Comparison of ENCODE assay signal across 12 cellular contexts in genomic region chrX:66633541-66633940, GRCh38. TPM values are rescaled to one million over a fixed set of nuclear protein-coding genes. Genes with fewer than 3 reads are reported as not detected.
DNase-seq lines count a peak whose midpoint lies in the region; ATAC-seq and TF ChIP-seq lines count a peak whose summit lies in the region.
"Had no signal": no experiment of that assay in that cellular context is flagged by ENCODE, and none has a peak within 500 bp of the region (broad histone marks: within the 10 kb centered on the region; RNA-seq: fewer than 3 reads in every experiment).

No MANE protein-coding gene starts in this region.

- H4K20me1 ChIP-seq in SK-N-SH (ENCODE audit: insufficient read depth) (peaks cover 65% of the 10 kb centered on the region), fibroblast of lung (ENCODE audit: control insufficient read depth, extremely low read depth, insufficient read depth, low read length) (no peaks in the 10 kb centered on the region)

- peaks cover 36% of the 10 kb centered on the region for H3F3A ChIP-seq in SK-N-SH (replicated peaks; ENCODE audit: insufficient read depth)

- H3K27me3 ChIP-seq in SK-N-SH (ENCODE audit: insufficient read depth) (no peaks in the 10 kb centered on the region), fibroblast of lung (ENCODE audit: control insufficient read depth, insufficient read depth, low read length) (no peaks in the 10 kb centered on the region), skeletal muscle satellite cell (ENCODE audit: control insufficient read depth, insufficient read depth, low read length) (no peaks in the 10 kb centered on the region)
- H3K27me3 ChIP-seq: pancreas had no signal

- CTCF ChIA-PET in SK-N-SH (lab: Yijun Ruan, JAX), result no interaction called here
- CTCF ChIA-PET in HEK293T (lab: Yijun Ruan, JAX), result no interaction called here

- H3K4me2 ChIP-seq in SK-N-SH (peak overlapping the region; percentile 77), fibroblast of lung (ENCODE audit: extremely low read depth, insufficient read depth, low read length) (peak overlapping the region; percentile 35), skeletal muscle satellite cell (ENCODE audit: low read length) (peak overlapping the region; percentile 80)

- H2AFZ ChIP-seq in SK-N-SH (ENCODE audit: low read depth), result no peak overlapping the region
- no peak overlapping the region for H2AFZ ChIP-seq in fibroblast of lung (ENCODE audit: low read length)

- 19% methylated on average over 3 of the region's 3 CpGs for WGBS in SK-N-SH (ENCODE audit: low lambda C conversion rate)

- peaks cover 0 to 12% of the 10 kb centered on the region in 2 experiments; a peak in 2 of 4 replicates for H3K4me1 ChIP-seq in SK-N-SH (ENCODE audit: control insufficient read depth in 1 of 2, insufficient read depth in 2 of 2, low read depth in 1 of 2, low read length in 1 of 2)
- H3K4me1 ChIP-seq in fibroblast of lung (ENCODE audit: control insufficient read depth, extremely low read depth, insufficient read depth, low read length), result no peaks in the 10 kb centered on the region
- peaks cover 38% of the 10 kb centered on the region for H3K4me1 ChIP-seq in skeletal muscle satellite cell (ENCODE audit: control insufficient read depth, insufficient read depth, low read length)
- H3K4me1 ChIP-seq: pancreas had no signal

- POLR2A ChIA-PET in SK-N-SH (lab: Yijun Ruan, JAX), result no interaction called here
- POLR2A ChIA-PET in HEK293T (lab: Yijun Ruan, JAX), result no interaction called here

- H3K4me3 ChIP-seq in SK-N-SH (ENCODE audit: low read depth in 2 of 2, low read length in 1 of 2) (0 out of 4 replicates have a peak overlapping the region, but pooled peaks of 1 of the 2 experiments have one; percentile 2), fibroblast of lung (replicated peaks in 1 of 4; ENCODE audit: control extremely low read depth in 1 of 4, insufficient read depth in 1 of 4, low read depth in 3 of 4, low read length in 4 of 4) (peak overlapping the region in 1 of 4 experiments; percentile 14), skeletal muscle satellite cell (ENCODE audit: low read length) (peak overlapping the region; percentile 37)
- H3K4me3 ChIP-seq: pancreas had no signal

- H3K9me3 ChIP-seq in SK-N-SH (no peaks in the 10 kb centered on the region), fibroblast of lung (ENCODE audit: control insufficient read depth, insufficient read depth, low read depth, low read length) (no peaks in the 10 kb centered on the region), skeletal muscle satellite cell (replicated peaks; ENCODE audit: low read length) (no peaks in the 10 kb centered on the region)
- H3K9me3 ChIP-seq: pancreas had no signal

- peaks cover 91% of the 10 kb centered on the region for H3K79me2 ChIP-seq in SK-N-SH (ENCODE audit: insufficient read depth)
- peaks cover 17% of the 10 kb centered on the region for H3K79me2 ChIP-seq in fibroblast of lung (ENCODE audit: control insufficient read depth, insufficient read depth, low read length)

- peak overlapping the region in 1 of 2 experiments; percentile 87; a peak in 3 of 4 replicates for H3K27ac ChIP-seq in SK-N-SH (ENCODE audit: low read depth in 2 of 2, low read length in 1 of 2)
- H3K27ac ChIP-seq in fibroblast of lung (ENCODE audit: insufficient read depth, low read length), result peak overlapping the region; percentile 72
- H3K27ac ChIP-seq: pancreas had no signal

- TF ChIP-seq RAD21 in SK-N-SH (IDR thresholded peaks at IDR 0.05; ENCODE audit: low read length), result no peak

- peak in 1 of 2 experiments; percentile 35; a peak in 1 of 4 replicates for TF ChIP-seq EP300 in SK-N-SH (IDR thresholded peaks at IDR 0.05; ENCODE audit: borderline replicate concordance in 1 of 2, low read depth in 1 of 2, low read length in 1 of 2)

- DNase-seq in EL, result peak; percentile 73
- DNase-seq in SK-N-SH, result no peak
- DNase-seq in fibroblast of lung (ENCODE audit: low read depth in 2 of 2), result peak; percentile 51 to 87
- no peak for DNase-seq in HEK293T (ENCODE audit: extremely low spot score)
- no peak for DNase-seq in foreskin melanocyte
- DNase-seq in RPMI8226, result no peak
- DNase-seq: activated CD4-positive, alpha-beta T cell treated with anti-CD3 and anti-CD28 coated beads, Interleukin-2, amount 50 U/mL, for 4 hours; DMS79 treated with DMSO at 0.1 percent for 48 hours; left cardiac atrium; pancreas had no signal

- no peaks in the 10 kb centered on the region for H3K9me2 ChIP-seq in SK-N-SH

- peak overlapping the region; percentile 34; the same call in 1 of the 2 replicates for H3K9ac ChIP-seq in SK-N-SH
- no peak overlapping the region for H3K9ac ChIP-seq in fibroblast of lung (ENCODE audit: insufficient read depth, low read length)
- H3K9ac ChIP-seq in skeletal muscle satellite cell (ENCODE audit: low read depth, low read length), result peak overlapping the region; percentile 52

- TF ChIP-seq CTCF in SK-N-SH (IDR thresholded peaks at IDR 0.05), result no peak
- TF ChIP-seq CTCF in fibroblast of lung (conservative IDR thresholded peaks at IDR 0.05 in 1 of 2, IDR thresholded peaks at IDR 0.05 in 1 of 2; ENCODE audit: low read depth in 1 of 2, low read length in 2 of 2), result no peak

- H3K36me3 ChIP-seq in SK-N-SH (replicated peaks in 1 of 2; ENCODE audit: control insufficient read depth in 1 of 2, insufficient read depth in 2 of 2, low read length in 1 of 2), result peaks cover 0 to 5% of the 10 kb centered on the region in 2 experiments
- H3K36me3 ChIP-seq in fibroblast of lung (ENCODE audit: control insufficient read depth, insufficient read depth, low read length), result no peaks in the 10 kb centered on the region
- H3K36me3 ChIP-seq in skeletal muscle satellite cell (ENCODE audit: insufficient read depth, low read length), result no peaks in the 10 kb centered on the region
- H3K36me3 ChIP-seq: pancreas had no signal

- ATAC-seq in HG03135 (IDR thresholded peaks at IDR 0.05; ENCODE audit: unreplicated experiment), result no peak
- ATAC-seq: pancreas had no signal

TF ChIP-seq in SK-N-SH, 30 proteins besides CTCF, POLR2A, EP300 and RAD21 (continues in another document):
- peak; percentile 17; the same call in 1 of the 2 replicates for TF ChIP-seq PBX3 (IDR thresholded peaks at IDR 0.05)
- 0 out of 2 replicates have a peak, but pooled peaks have one; percentile 15 for TF ChIP-seq TEAD4 (IDR thresholded peaks at IDR 0.05; ENCODE audit: borderline replicate concordance, insufficient read depth)
- peak; percentile 22; the same call in 1 of the 2 replicates for TF ChIP-seq NFIC (IDR thresholded peaks at IDR 0.05; ENCODE audit: borderline replicate concordance)
- TF ChIP-seq FOSL2 (IDR thresholded peaks at IDR 0.05; ENCODE audit: borderline replicate concordance, low read depth), result peak; percentile 61; the same call in 1 of the 2 replicates
- TF ChIP-seq USF1 (IDR thresholded peaks at IDR 0.05; ENCODE audit: borderline replicate concordance, low read depth), result no peak
- TF ChIP-seq TCF12 (IDR thresholded peaks at IDR 0.05), result peak; percentile 46

TF ChIP-seq in HEK293T, 16 proteins besides CTCF, POLR2A, EP300 and RAD21:
- no peak for TF ChIP-seq ELF4 (IDR thresholded peaks at IDR 0.05)
- no peak for TF ChIP-seq HDGF (IDR thresholded peaks at IDR 0.05; ENCODE audit: borderline replicate concordance)
- TF ChIP-seq FOXM1 (IDR thresholded peaks at IDR 0.05; ENCODE audit: borderline replicate concordance), result no peak
- TF ChIP-seq NFRKB (IDR thresholded peaks at IDR 0.05), result no peak
- no peak for TF ChIP-seq SP1 (IDR thresholded peaks at IDR 0.05)
- no peak for TF ChIP-seq ARNT (IDR thresholded peaks at IDR 0.05)
- TF ChIP-seq BHLHE40 (IDR thresholded peaks at IDR 0.05; ENCODE audit: borderline replicate concordance), result no peak
- TF ChIP-seq SUZ12 (IDR thresholded peaks at IDR 0.05), result no peak
- TF ChIP-seq TARDBP (IDR thresholded peaks at IDR 0.05), result no peak
- TF ChIP-seq L3MBTL2 (conservative IDR thresholded peaks at IDR 0.05), result no peak
- no peak for TF ChIP-seq FOXA1 (IDR thresholded peaks at IDR 0.05)
- no peak for TF ChIP-seq ZNF384 (IDR thresholded peaks at IDR 0.05)
- no peak for TF ChIP-seq LEF1 (IDR thresholded peaks at IDR 0.05; ENCODE audit: borderline replicate concordance)
- TF ChIP-seq FOXK2 (IDR thresholded peaks at IDR 0.05), result no peak
- no peak for TF ChIP-seq CTBP1 (IDR thresholded peaks at IDR 0.05; ENCODE audit: borderline replicate concordance)
- no peak for TF ChIP-seq PKNOX1 (IDR thresholded peaks at IDR 0.05)

RNA-seq across cellular contexts. Expression of gene EDA2R, which starts 5.3 kb away (rescaled TPM):
- polyA plus RNA-seq in SK-N-SH (2012; rRNA removed), result 23.0 and 41.0 TPM in 2 replicates
- polyA plus RNA-seq in SK-N-SH (2012; cell fraction: cytosol; rRNA removed), result 20.1 and 23.4 TPM in 2 replicates
- polyA plus RNA-seq in SK-N-SH (2012; cell fraction: nucleus; rRNA removed), result 62.3 and 97.8 TPM in 2 replicates
- total RNA-seq in fibroblast of lung, result 15.7 and 21.0 TPM in 2 replicates
- 9.3 and 13.7 TPM in 2 replicates for polyA plus RNA-seq in fibroblast of lung
- polyA plus RNA-seq in fibroblast of lung (2012), result 5.3 and 8.0 TPM in 2 replicates
- polyA minus RNA-seq in fibroblast of lung (ENCODE audit: low replicate concordance), result 8.4 and 30.5 TPM in 2 replicates
- 12.9 and 14.7 TPM in 2 replicates for total RNA-seq in skeletal muscle satellite cell (2012; rRNA removed)

Comparison
In these comparisons a context has a peak if more than half of its experiments do, and no peak if none do; other contexts are left out.
1. DNase-seq: peak in EL (single experiment) and fibroblast of lung (2 of 2); none in SK-N-SH (single experiment), HEK293T (single experiment), foreskin melanocyte (single experiment) and RPMI8226 (single experiment).
2. Peak in every context shown above with its lines, with median percentiles within 50 percentile points of each other: H3K4me2 ChIP-seq.